9 cellular contexts compared by ENCODE assay signal in the genomic region with DNA sequence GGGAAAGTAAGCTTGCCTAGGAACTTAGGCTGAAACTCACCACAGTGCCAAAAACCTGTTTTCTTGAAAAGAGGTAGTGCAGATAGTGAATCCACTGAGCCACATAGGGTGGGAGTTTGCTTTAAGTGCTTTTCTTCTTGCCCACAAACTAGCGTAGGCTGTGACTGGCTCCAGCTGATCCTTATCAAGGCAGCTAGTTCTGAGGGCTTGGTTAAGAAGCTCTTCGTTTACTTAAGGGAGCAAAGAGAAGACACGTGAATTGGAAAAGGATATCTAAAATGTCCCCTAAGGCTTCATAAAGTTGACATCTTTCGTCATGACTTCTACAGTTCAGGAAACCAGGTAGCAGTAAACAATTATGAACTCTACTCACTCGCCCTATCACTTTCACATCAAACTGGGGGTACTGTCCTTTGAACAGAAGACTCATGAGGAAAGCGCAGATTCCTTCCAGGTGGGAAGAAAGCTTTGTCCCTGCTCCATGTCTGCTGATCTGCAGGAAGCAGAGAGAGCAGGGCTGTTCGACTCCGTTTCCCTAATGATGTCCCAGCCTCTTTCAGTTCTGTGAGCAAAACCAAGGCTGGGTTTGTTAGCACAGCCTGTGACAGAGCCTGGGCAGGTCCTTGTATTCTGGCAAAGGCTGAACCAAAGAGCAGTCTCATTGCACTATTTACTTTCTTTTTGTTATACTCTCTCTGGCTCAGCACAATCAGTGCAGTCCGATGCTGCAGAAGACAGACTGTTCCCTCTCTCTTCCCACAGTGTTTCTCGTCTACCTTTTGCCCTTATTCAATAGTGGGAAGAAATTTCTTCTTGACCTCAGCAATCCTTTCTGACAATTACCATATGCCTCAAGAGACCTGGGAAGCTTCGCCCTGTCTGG.
DNase-seq lines count a peak whose midpoint lies in the region; ATAC-seq and TF ChIP-seq lines count a peak whose summit lies in the region.
"Had no signal": no experiment of that assay in that cellular context is flagged by ENCODE, and none has a peak within 500 bp of the region (broad histone marks: within the 10 kb centered on the region; RNA-seq: fewer than 3 reads in every experiment).

No MANE protein-coding gene starts in this region.

- CTCF ChIA-PET in activated CD8-positive, alpha-beta memory T cell treated with anti-CD3 and anti-CD28 coated beads, Interleukin-2, amount 10 ng/mL, durations not matched to agents 7 days and 5 days (lab: Charles Lee), result interaction anchor here (0.7 to 3.3 kb wide), 6 partner anchors 7 to 773 kb away, joined by 3 to 12 read pairs (median 8); no protein-coding TSS in a partner anchor

- H3K27ac ChIP-seq in gastroesophageal sphincter (peak overlapping the region; percentile 73 to 84 (median 80)), thoracic aorta (peak overlapping the region; percentile 53 to 63)

- H3K27me3 ChIP-seq in gastroesophageal sphincter (no peaks in the 10 kb centered on the region), thoracic aorta (replicated peaks; ENCODE audit: insufficient read depth) (no peaks in the 10 kb centered on the region)

- no peak for TF ChIP-seq EP300 in gastroesophageal sphincter (IDR thresholded peaks at IDR 0.05)

- no peaks in the 10 kb centered on the region for H3K36me3 Mint-ChIP-seq in activated CD8-positive, alpha-beta memory T cell treated with anti-CD3 and anti-CD28 coated beads, Interleukin-2, amount 10 ng/mL, durations not matched to agents 7 days and 5 days
- no peaks in the 10 kb centered on the region for H3K36me3 Mint-ChIP-seq in T-helper 1 cell treated with Interleukin-12 subunit alpha and Interleukin-12 subunit beta and Interleukin-4 antibody, amounts not matched to agents 30 μg/mL and 1 μg/mL, for 36 hours (ENCODE audit: low read depth)

- H3K4me3 ChIP-seq in gastroesophageal sphincter (peak overlapping the region; percentile 36 to 45), thoracic aorta (peak overlapping the region; percentile 61)

- DNase-seq in activated CD8-positive, alpha-beta memory T cell treated with anti-CD3 and anti-CD28 coated beads, Interleukin-2, amount 10 ng/mL, durations not matched to agents 7 days and 5 days, result no peak
- no peak for DNase-seq in activated CD8-positive, alpha-beta memory T cell treated with anti-CD3 and anti-CD28 coated beads for 24 hours
- DNase-seq in thoracic aorta (ENCODE audit: low spot score) (no peak), kidney glomerular epithelial cell (lab: John Stamatoyannopoulos, UW) (no peak)
- DNase-seq: NCI-H1694 had no signal

- TF ChIP-seq CTCF in gastroesophageal sphincter (IDR thresholded peaks at IDR 0.05) (no peak), thoracic aorta (IDR thresholded peaks at IDR 0.05) (no peak)

- H3K9me3 ChIP-seq in gastroesophageal sphincter (no peaks in the 10 kb centered on the region), thoracic aorta (no peaks in the 10 kb centered on the region)

- no peaks in the 10 kb centered on the region for H3K36me3 ChIP-seq in gastroesophageal sphincter
- no peaks in the 10 kb centered on the region for H3K36me3 ChIP-seq in thoracic aorta

- peak overlapping the region; percentile 28 for H3K4me3 Mint-ChIP-seq in activated CD8-positive, alpha-beta memory T cell treated with anti-CD3 and anti-CD28 coated beads, Interleukin-2, amount 10 ng/mL, durations not matched to agents 7 days and 5 days
- peak overlapping the region; percentile 74 for H3K4me3 Mint-ChIP-seq in T-helper 1 cell treated with Interleukin-12 subunit alpha and Interleukin-12 subunit beta and Interleukin-4 antibody, amounts not matched to agents 30 μg/mL and 1 μg/mL, for 36 hours

- no peaks in the 10 kb centered on the region for H3K9me3 Mint-ChIP-seq in activated CD8-positive, alpha-beta memory T cell treated with anti-CD3 and anti-CD28 coated beads, Interleukin-2, amount 10 ng/mL, durations not matched to agents 7 days and 5 days (ENCODE audit: low read depth)
- H3K9me3 Mint-ChIP-seq in T-helper 1 cell treated with Interleukin-12 subunit alpha and Interleukin-12 subunit beta and Interleukin-4 antibody, amounts not matched to agents 30 μg/mL and 1 μg/mL, for 36 hours, result no peaks in the 10 kb centered on the region

- 19 to 31% methylated on average over 7 to 10 of the region's 11 CpGs for whole genome bisulfite sequencing in gastroesophageal sphincter (ENCODE audit: low coverage in 1 of 2), 2 donors

- peak; percentile 43 for ATAC-seq in activated CD8-positive, alpha-beta memory T cell treated with anti-CD3 and anti-CD28 coated beads, Interleukin-2, amount 10 ng/mL, durations not matched to agents 7 days and 5 days
- ATAC-seq in gastroesophageal sphincter (peak; percentile 67), thoracic aorta (ENCODE audit: insufficient number of reproducible peaks, low FRiP score, low read depth) (no peak), HG03565 (IDR thresholded peaks at IDR 0.05; ENCODE audit: unreplicated experiment) (no peak), GM18870 (IDR thresholded peaks at IDR 0.05; ENCODE audit: unreplicated experiment) (no peak)

- no peak overlapping the region for H3K27ac Mint-ChIP-seq in activated CD8-positive, alpha-beta memory T cell treated with anti-CD3 and anti-CD28 coated beads, Interleukin-2, amount 10 ng/mL, durations not matched to agents 7 days and 5 days
- peak overlapping the region; percentile 62 for H3K27ac Mint-ChIP-seq in T-helper 1 cell treated with Interleukin-12 subunit alpha and Interleukin-12 subunit beta and Interleukin-4 antibody, amounts not matched to agents 30 μg/mL and 1 μg/mL, for 36 hours

- peaks cover 17% of the 10 kb centered on the region for H3K4me1 Mint-ChIP-seq in activated CD8-positive, alpha-beta memory T cell treated with anti-CD3 and anti-CD28 coated beads, Interleukin-2, amount 10 ng/mL, durations not matched to agents 7 days and 5 days
- H3K4me1 Mint-ChIP-seq in T-helper 1 cell treated with Interleukin-12 subunit alpha and Interleukin-12 subunit beta and Interleukin-4 antibody, amounts not matched to agents 30 μg/mL and 1 μg/mL, for 36 hours (ENCODE audit: low read depth), result peaks cover 23% of the 10 kb centered on the region

- peak in 1 of 2 donors; percentile 19 for TF ChIP-seq POLR2A in gastroesophageal sphincter (IDR thresholded peaks at IDR 0.05)

- peaks cover 3 to 35% (median 7%) of the 10 kb centered on the region in 3 donors for H3K4me1 ChIP-seq in gastroesophageal sphincter
- H3K4me1 ChIP-seq in thoracic aorta (ENCODE audit: control insufficient read depth in 1 of 2, low read depth in 2 of 2), result peaks cover 4 to 28% of the 10 kb centered on the region in 2 donors

- H3K27me3 Mint-ChIP-seq in activated CD8-positive, alpha-beta memory T cell treated with anti-CD3 and anti-CD28 coated beads, Interleukin-2, amount 10 ng/mL, durations not matched to agents 7 days and 5 days, result peaks cover 32% of the 10 kb centered on the region
- peaks cover 42% of the 10 kb centered on the region for H3K27me3 Mint-ChIP-seq in T-helper 1 cell treated with Interleukin-12 subunit alpha and Interleukin-12 subunit beta and Interleukin-4 antibody, amounts not matched to agents 30 μg/mL and 1 μg/mL, for 36 hours (ENCODE audit: low read depth)

Comparison
In these comparisons a context has a peak if more than half of its experiments do, and no peak if none do; other contexts are left out.
1. ATAC-seq: peak in activated CD8-positive, alpha-beta memory T cell treated with anti-CD3 and anti-CD28 coated beads, Interleukin-2, amount 10 ng/mL, durations not matched to agents 7 days and 5 days (single experiment) and gastroesophageal sphincter (single experiment); none in thoracic aorta (single experiment), HG03565 (single experiment) and GM18870 (single experiment).